Comparison of ENCODE assay signal across 16 cellular contexts in the genomic region with DNA sequence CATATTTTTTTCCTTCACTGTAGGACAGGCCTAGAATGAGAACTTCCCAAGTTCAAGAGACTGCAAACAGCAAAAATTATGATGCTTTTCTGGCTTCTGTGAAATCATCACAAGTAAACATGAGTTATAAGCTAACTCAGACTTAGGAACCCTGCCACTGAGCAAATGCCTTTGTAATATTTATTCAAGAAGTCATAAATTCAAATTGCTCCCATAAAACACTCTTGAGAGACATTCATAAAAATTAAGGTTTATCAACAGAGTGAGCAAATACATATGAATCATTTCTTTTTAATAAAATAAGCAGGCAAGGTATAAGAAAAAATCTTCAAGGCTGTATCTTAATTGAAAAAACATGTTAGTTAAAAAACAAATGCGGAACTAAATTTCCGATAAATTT.
"Had no signal": no experiment of that assay in that cellular context is flagged by ENCODE, and none has a peak within 500 bp of the region (broad histone marks: within the 10 kb centered on the region; RNA-seq: fewer than 3 reads in every experiment).

No MANE protein-coding gene starts in this region.

- H3K4me1 Mint-ChIP-seq: activated B cell treated with CpG ODN at 0.5 μM for 24 hours; activated CD4-positive, alpha-beta T cell treated with anti-CD3 and anti-CD28 coated beads, Interleukin-2, amount 10 ng/mL, durations not matched to agents 24 days and 14 days; activated naive CD8-positive, alpha-beta T cell treated with anti-CD3 and anti-CD28 coated beads, Interleukin-2, amount 50 U/mL, for 24 hours; immature natural killer cell had no signal

- H3K36me3 ChIP-seq: suprapubic skin, upper lobe of left lung had no signal

- DNase-seq: activated B cell treated with CpG ODN at 0.5 μM for 24 hours; activated CD4-positive, alpha-beta T cell treated with anti-CD3 and anti-CD28 coated beads, Interleukin-2, amount 10 ng/mL, durations not matched to agents 24 days and 14 days; activated naive CD4-positive, alpha-beta T cell treated with Interleukin-2 at 50 U/mL for 16 hours; activated naive CD8-positive, alpha-beta T cell treated with anti-CD3 and anti-CD28 coated beads, Interleukin-2, amount 50 U/mL, for 24 hours; caudate nucleus; effector memory CD8-positive, alpha-beta T cell; immature natural killer cell; left cardiac atrium; sigmoid colon; stimulated activated CD4-positive, alpha-beta T cell treated with anti-CD3 and anti-CD28 coated beads, Interleukin-12 subunit alpha, Interleukin-12 subunit beta, amount 100 ng/mL, for 4 hours; stimulated activated naive CD4-positive, alpha-beta T cell treated with Interleukin-2 at 50 U/mL for 16 hours; upper lobe of left lung had no signal

- H3K4me1 ChIP-seq: suprapubic skin, upper lobe of left lung had no signal

- H3K27me3 ChIP-seq: sigmoid colon, suprapubic skin, upper lobe of left lung had no signal

- H3K4me3 Mint-ChIP-seq: activated B cell treated with CpG ODN at 0.5 μM for 24 hours; activated CD4-positive, alpha-beta T cell treated with anti-CD3 and anti-CD28 coated beads, Interleukin-2, amount 10 ng/mL, durations not matched to agents 24 days and 14 days; activated naive CD8-positive, alpha-beta T cell treated with anti-CD3 and anti-CD28 coated beads, Interleukin-2, amount 50 U/mL, for 24 hours; activated T-helper 1 cell treated with anti-CD3 and anti-CD28 coated beads, Interleukin-12 subunit alpha, Interleukin-12 subunit beta, Interleukin-2, Interleukin-4 antibody, amounts not matched to agents 30 ng/mL and 10 ng/mL and 1 ng/mL, durations not matched to agents 14 hours and 24 hours and 36 hours; effector memory CD8-positive, alpha-beta T cell; immature natural killer cell; natural killer cell treated with Interleukin-12 subunit alpha and Interleukin-12 subunit beta and Interleukin-15 and Interleukin-18, amount 100 ng/mL, for 72 hours; T-helper 1 cell treated with Interleukin-12 subunit alpha and Interleukin-12 subunit beta and Interleukin-4 antibody, amounts not matched to agents 30 μg/mL and 1 μg/mL, for 36 hours had no signal

- H3K36me3 Mint-ChIP-seq: immature natural killer cell; natural killer cell treated with Interleukin-12 subunit alpha and Interleukin-12 subunit beta and Interleukin-15 and Interleukin-18, amount 100 ng/mL, for 72 hours had no signal

- H3K4me3 ChIP-seq: sigmoid colon, suprapubic skin, upper lobe of left lung had no signal

- ATAC-seq: activated naive CD8-positive, alpha-beta T cell treated with anti-CD3 and anti-CD28 coated beads, Interleukin-2, amount 50 U/mL, for 24 hours; effector memory CD8-positive, alpha-beta T cell; left cardiac atrium; natural killer cell treated with Interleukin-12 subunit alpha and Interleukin-12 subunit beta and Interleukin-15 and Interleukin-18, amount 100 ng/mL, for 72 hours had no signal

- H3K9me3 ChIP-seq: sigmoid colon, suprapubic skin, upper lobe of left lung had no signal

- H3K9me3 Mint-ChIP-seq: activated B cell treated with CpG ODN at 0.5 μM for 24 hours; activated naive CD8-positive, alpha-beta T cell treated with anti-CD3 and anti-CD28 coated beads, Interleukin-2, amount 50 U/mL, for 24 hours; activated T-helper 1 cell treated with anti-CD3 and anti-CD28 coated beads, Interleukin-12 subunit alpha, Interleukin-12 subunit beta, Interleukin-2, Interleukin-4 antibody, amounts not matched to agents 30 ng/mL and 10 ng/mL and 1 ng/mL, durations not matched to agents 14 hours and 24 hours and 36 hours; effector memory CD8-positive, alpha-beta T cell; immature natural killer cell; natural killer cell treated with Interleukin-12 subunit alpha and Interleukin-12 subunit beta and Interleukin-15 and Interleukin-18, amount 100 ng/mL, for 72 hours; T-helper 1 cell treated with Interleukin-12 subunit alpha and Interleukin-12 subunit beta and Interleukin-4 antibody, amounts not matched to agents 30 μg/mL and 1 μg/mL, for 36 hours had no signal

- H3K27me3 Mint-ChIP-seq: activated naive CD8-positive, alpha-beta T cell treated with anti-CD3 and anti-CD28 coated beads, Interleukin-2, amount 50 U/mL, for 24 hours had no signal

- H3K27ac Mint-ChIP-seq: activated B cell treated with CpG ODN at 0.5 μM for 24 hours; activated CD4-positive, alpha-beta T cell treated with anti-CD3 and anti-CD28 coated beads, Interleukin-2, amount 10 ng/mL, durations not matched to agents 24 days and 14 days; activated naive CD8-positive, alpha-beta T cell treated with anti-CD3 and anti-CD28 coated beads, Interleukin-2, amount 50 U/mL, for 24 hours; activated T-helper 1 cell treated with anti-CD3 and anti-CD28 coated beads, Interleukin-12 subunit alpha, Interleukin-12 subunit beta, Interleukin-2, Interleukin-4 antibody, amounts not matched to agents 30 ng/mL and 10 ng/mL and 1 ng/mL, durations not matched to agents 14 hours and 24 hours and 36 hours; effector memory CD8-positive, alpha-beta T cell; immature natural killer cell; natural killer cell treated with Interleukin-12 subunit alpha and Interleukin-12 subunit beta and Interleukin-15 and Interleukin-18, amount 100 ng/mL, for 72 hours; T-helper 1 cell treated with Interleukin-12 subunit alpha and Interleukin-12 subunit beta and Interleukin-4 antibody, amounts not matched to agents 30 μg/mL and 1 μg/mL, for 36 hours had no signal

- H3K27ac ChIP-seq: sigmoid colon, suprapubic skin, upper lobe of left lung had no signal
